ENCODE assay signal across 9 cellular contexts in the genomic region with DNA sequence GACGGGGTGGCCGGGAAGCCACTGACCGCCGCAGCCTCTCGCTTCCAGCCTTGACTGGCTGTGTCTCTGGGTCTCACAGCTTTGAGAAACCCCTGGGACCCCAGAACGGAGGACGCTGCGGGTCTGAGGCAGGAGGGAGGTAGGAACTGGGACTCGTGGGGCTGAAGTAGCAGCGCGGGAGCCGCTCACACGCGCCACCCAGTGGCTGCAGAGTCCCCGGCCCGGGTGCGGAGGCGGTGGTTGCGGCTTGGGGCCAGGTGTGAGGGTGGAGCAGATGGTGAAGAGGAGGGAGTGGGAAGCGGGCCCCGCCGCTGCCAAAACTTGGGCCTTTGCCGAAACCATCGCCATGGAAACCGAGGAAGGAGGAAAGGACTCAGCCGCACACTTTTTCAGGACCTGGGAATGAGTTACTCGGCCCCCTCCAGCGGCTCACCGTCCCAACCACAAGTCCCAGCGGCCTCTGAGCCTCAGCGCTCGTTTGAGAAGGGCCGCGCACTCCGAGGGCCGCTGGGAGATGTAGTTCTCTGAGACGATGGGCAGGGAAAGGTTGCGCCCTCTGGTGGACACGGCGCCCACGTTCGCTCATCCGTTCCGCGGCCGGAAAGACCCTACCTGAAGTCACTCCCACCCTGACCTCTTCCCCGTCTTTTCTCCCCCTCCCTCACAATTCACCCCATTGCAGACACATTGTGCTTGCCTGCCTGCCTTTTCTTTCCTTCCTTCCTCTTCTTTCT. TPM values are rescaled to one million over a fixed set of nuclear protein-coding genes. Genes with fewer than 3 reads are reported as not detected.
DNase-seq lines count a peak whose midpoint lies in the region; ATAC-seq, FAIRE-seq and TF ChIP-seq lines count a peak whose summit lies in the region.
"Had no signal": no experiment of that assay in that cellular context is flagged by ENCODE, and none has a peak within 500 bp of the region (broad histone marks: within the 10 kb centered on the region; RNA-seq: fewer than 3 reads in every experiment).

No MANE protein-coding gene starts in this region.

- in situ Hi-C loops in HepG2 (cut with HindIII; ENCODE audit: extremely low pct_ligation_motif_present, low pct_unique_long_range_greater_than_20kb) = no loop called here

- H3K9me3 ChIP-seq in HepG2 (ENCODE audit: low read length) = no peaks in the 10 kb centered on the region

- peaks cover 0 to 25% (median 14%) of the 10 kb centered on the region in 7 donors for H3K9me3 Mint-ChIP-seq in CD14-positive monocyte
- no peaks in the 10 kb centered on the region for H3K9me3 Mint-ChIP-seq in activated CD4-positive, alpha-beta T cell treated with anti-CD3 and anti-CD28 coated beads, Interleukin-2, amount 10 ng/mL, durations not matched to agents 7 days and 5 days
- no peaks in the 10 kb centered on the region for H3K9me3 Mint-ChIP-seq in dendritic cell treated with granulocyte-macrophage colony-stimulating factor and Interleukin-4, amounts not matched to agents 40 ng/mL and 50 ng/mL, for 4 days

- peak overlapping the region in 4 of 7 donors; percentile 56 to 74 (median 66) for H3K27ac Mint-ChIP-seq in CD14-positive monocyte
- H3K27ac Mint-ChIP-seq in activated CD4-positive, alpha-beta T cell treated with anti-CD3 and anti-CD28 coated beads, Interleukin-2, amount 10 ng/mL, durations not matched to agents 7 days and 5 days = peak overlapping the region; percentile 91
- peak overlapping the region; percentile 60 for H3K27ac Mint-ChIP-seq in dendritic cell treated with granulocyte-macrophage colony-stimulating factor and Interleukin-4, amounts not matched to agents 40 ng/mL and 50 ng/mL, for 4 days

- ATAC-seq in GM19397 (IDR thresholded peaks at IDR 0.05; ENCODE audit: unreplicated experiment) (peak; percentile 81), HG03558 (IDR thresholded peaks at IDR 0.05; ENCODE audit: extremely low read depth, unreplicated experiment) (peak; percentile 39), HepG2 (peak; percentile 86)

- intact Hi-C loops in CD14-positive monocyte (cut with micrococcal nuclease) = loop anchor here (1.0 to 5.0 kb wide), 2 partner anchors 51 kb away; no protein-coding TSS in a partner anchor
- intact Hi-C loops in dendritic cell treated with granulocyte-macrophage colony-stimulating factor and Interleukin-4, amounts not matched to agents 40 ng/mL and 50 ng/mL, for 4 days (cut with micrococcal nuclease) = loop anchor here (1.0 kb wide), 2 partner anchors 8 to 51 kb away; partner anchors contain the start of gene PIH1D1
- intact Hi-C loops in HepG2 (cut with micrococcal nuclease; ENCODE audit: unreplicated experiment) = loop anchor here (1.0 kb wide), 1 partner anchor 51 kb away; no protein-coding TSS in a partner anchor

- DNase-seq in CD14-positive monocyte (ENCODE audit: low spot score) = peak; percentile 87
- peak; percentile 92 for DNase-seq in NCI-H526 treated with DMSO at 0.1 percent for 48 hours (lab: John Stamatoyannopoulos, UW)
- DNase-seq in activated CD4-positive, alpha-beta T cell treated with anti-CD3 and anti-CD28 coated beads, Interleukin-2, amount 10 ng/mL, durations not matched to agents 7 days and 5 days = peak; percentile 94
- peak; percentile 88 for DNase-seq in HepG2 (ENCODE audit: low spot score)
- DNase-seq in stimulated activated CD4-positive, alpha-beta T cell treated with anti-CD3 and anti-CD28 coated beads, Interleukin-2, amount 100 ng/mL, for 4 hours (ENCODE audit: low read depth) = peak; percentile 90

- no peak; a peak in 1 of 4 replicates for TF ChIP-seq POLR2A in HepG2 (IDR thresholded peaks at IDR 0.05; ENCODE audit: insufficient read depth in 1 of 2, low read depth in 2 of 2, low read length in 2 of 2)

- H3K4me1 ChIP-seq in HepG2 (ENCODE audit: insufficient read depth, low read length) = peaks cover 27% of the 10 kb centered on the region

- peaks cover 0 to 16% of the 10 kb centered on the region in 2 experiments; a peak in 3 of 5 replicates for H3K36me3 ChIP-seq in HepG2 (replicated peaks in 1 of 2; ENCODE audit: control insufficient read depth in 1 of 2, insufficient read depth in 2 of 2, low read length in 2 of 2)

- H3K4me3 Mint-ChIP-seq in CD14-positive monocyte = peak overlapping the region; percentile 80 to 83
- H3K4me3 Mint-ChIP-seq in activated CD4-positive, alpha-beta T cell treated with anti-CD3 and anti-CD28 coated beads, Interleukin-2, amount 10 ng/mL, durations not matched to agents 7 days and 5 days = peak overlapping the region; percentile 79
- H3K4me3 Mint-ChIP-seq in dendritic cell treated with granulocyte-macrophage colony-stimulating factor and Interleukin-4, amounts not matched to agents 40 ng/mL and 50 ng/mL, for 4 days = peak overlapping the region; percentile 74

- under 1% methylated on average over 26 of the region's 47 CpGs for WGBS in HepG2 (ENCODE audit: low lambda C conversion rate)

- FAIRE-seq in HepG2 (lab: Jason Lieb, UNC) = peak; percentile 76
- FAIRE-seq: islet of Langerhans had no signal

- no peaks in the 10 kb centered on the region for H3K79me2 ChIP-seq in HepG2 (ENCODE audit: insufficient read depth, low read length)

- peak overlapping the region; percentile 76 for H3K9ac ChIP-seq in HepG2 (ENCODE audit: insufficient read depth, low read depth, low read length)

- TF ChIP-seq CTCF in CD14-positive monocyte (IDR thresholded peaks at IDR 0.05) (peak; percentile 85), HepG2 (CRISPR knock-in tag; IDR thresholded peaks at IDR 0.05) (peak; percentile 84)

- H3K27ac ChIP-seq in HepG2 (ENCODE audit: extremely low read length, insufficient read depth, low read length) = peak overlapping the region; percentile 72

- TF ChIP-seq RAD21 in HepG2 (CRISPR knock-in tag; IDR thresholded peaks at IDR 0.05) = peak; percentile 84

- H3K4me2 ChIP-seq in HepG2 (ENCODE audit: low read depth, low read length) = peak overlapping the region; percentile 90

- peaks cover 5% of the 10 kb centered on the region; the same call in 1 of the 2 replicates for H4K20me1 ChIP-seq in HepG2 (ENCODE audit: insufficient read depth, low read length)

- H3K27me3 Mint-ChIP-seq in CD14-positive monocyte (ENCODE audit: low read depth in 3 of 3) = peaks cover 37 to 44% (median 40%) of the 10 kb centered on the region in 3 donors
- peaks cover 39% of the 10 kb centered on the region for H3K27me3 Mint-ChIP-seq in activated CD4-positive, alpha-beta T cell treated with anti-CD3 and anti-CD28 coated beads, Interleukin-2, amount 10 ng/mL, durations not matched to agents 7 days and 5 days
- peaks cover 40% of the 10 kb centered on the region for H3K27me3 Mint-ChIP-seq in dendritic cell treated with granulocyte-macrophage colony-stimulating factor and Interleukin-4, amounts not matched to agents 40 ng/mL and 50 ng/mL, for 4 days

- POLR2A ChIA-PET in activated CD4-positive, alpha-beta T cell treated with anti-CD3 and anti-CD28 coated beads, Interleukin-2, amount 10 ng/mL, durations not matched to agents 7 days and 5 days (lab: Charles Lee) = interaction anchor here (0.6 to 1.0 kb wide), 2 partner anchors 10 to 100 kb away, joined by 3 to 6 read pairs; partner anchors contain the start of gene ALDH16A1
- POLR2A ChIA-PET in HepG2 (lab: Yijun Ruan, JAX) = interaction anchor here (0.6 to 2.1 kb wide), 5 partner anchors 8 to 142 kb away, joined by 3 to 21 read pairs (median 3); partner anchors contain the start of genes ALDH16A1 and PIH1D1

- H3K27me3 ChIP-seq in HepG2 (ENCODE audit: control insufficient read depth in 1 of 2, insufficient read depth in 2 of 2, low read length in 2 of 2) = peaks cover 7 to 38% of the 10 kb centered on the region in 2 experiments; a peak in 4 of 5 replicates

- H3K4me1 Mint-ChIP-seq in CD14-positive monocyte = peaks cover 50% of the 10 kb centered on the region
- peaks cover 57% of the 10 kb centered on the region for H3K4me1 Mint-ChIP-seq in activated CD4-positive, alpha-beta T cell treated with anti-CD3 and anti-CD28 coated beads, Interleukin-2, amount 10 ng/mL, durations not matched to agents 7 days and 5 days
- H3K4me1 Mint-ChIP-seq in dendritic cell treated with granulocyte-macrophage colony-stimulating factor and Interleukin-4, amounts not matched to agents 40 ng/mL and 50 ng/mL, for 4 days (ENCODE audit: low read depth) = peaks cover 68% of the 10 kb centered on the region

- BruUV-seq in HepG2 (replicated peaks; lab: Mats Ljungman, UMichigan) = no TSS peak

- peak overlapping the region; percentile 70 to 76 (median 74) for H3K4me3 ChIP-seq in HepG2 (replicated peaks in 1 of 3; ENCODE audit: insufficient read depth in 1 of 3, low read depth in 2 of 3, low read length in 3 of 3)

- CTCF ChIA-PET in activated CD4-positive, alpha-beta T cell treated with anti-CD3 and anti-CD28 coated beads, Interleukin-2, amount 10 ng/mL, durations not matched to agents 7 days and 5 days (lab: Charles Lee) = interaction anchor here (0.6 to 1.9 kb wide), 19 partner anchors 8 to 836 kb away, joined by 3 to 10 read pairs (median 4); partner anchors contain the start of genes GFY, PIH1D1 and RRAS
- CTCF ChIA-PET in HepG2 (lab: Yijun Ruan, JAX; ENCODE audit: low intra/inter-chr PET ratio, low total read pairs) = interaction anchor here (1.4 to 2.3 kb wide), 3 partner anchors 33 to 177 kb away, joined by 3 to 45 read pairs (median 5); no protein-coding TSS in a partner anchor

- TF ChIP-seq EP300 in HepG2 (IDR thresholded peaks at IDR 0.05; ENCODE audit: low read depth in 2 of 2, low read length in 2 of 2) (no peak), HepG2 (CRISPR knock-in tag; IDR thresholded peaks at IDR 0.05; ENCODE audit: borderline replicate concordance) (no peak)

- peaks cover 33 to 35% of the 10 kb centered on the region in 2 donors for H3K36me3 Mint-ChIP-seq in CD14-positive monocyte
- peaks cover 25% of the 10 kb centered on the region for H3K36me3 Mint-ChIP-seq in activated CD4-positive, alpha-beta T cell treated with anti-CD3 and anti-CD28 coated beads, Interleukin-2, amount 10 ng/mL, durations not matched to agents 7 days and 5 days (ENCODE audit: low read depth)
- peaks cover 30% of the 10 kb centered on the region for H3K36me3 Mint-ChIP-seq in dendritic cell treated with granulocyte-macrophage colony-stimulating factor and Interleukin-4, amounts not matched to agents 40 ng/mL and 50 ng/mL, for 4 days (ENCODE audit: low read depth)

- H2AFZ ChIP-seq in HepG2 (ENCODE audit: low read length) = no peak overlapping the region

RNA-seq across cellular contexts. Expression of gene SLC17A7, which starts 2.2 kb away (rescaled TPM):
- polyA plus RNA-seq in CD14-positive monocyte (under 1 TPM in 1 of 2 donors, not detected in 1; 0.09 TPM), HepG2 (2011; rRNA removed) (0.32 and 0.37 TPM in 2 replicates)
- total RNA-seq in activated CD4-positive, alpha-beta T cell treated with anti-CD3 and anti-CD28 coated beads, Interleukin-2, amount 10 ng/mL, durations not matched to agents 7 days and 5 days = under 1 TPM; 0.15 to 0.25 TPM
- total RNA-seq in HepG2 (2016; rRNA removed; fragmentation: Illumina TruSeq; extraction: Trizol) = not detected in 2 replicates
- not detected in 2 replicates for total RNA-seq in HepG2 (2016; cell fraction: cytosol; rRNA removed; fragmentation: Illumina TruSeq; extraction: Trizol; ENCODE audit: low read depth)
- total RNA-seq in HepG2 (2016; cell fraction: insoluble cytoplasmic fraction; rRNA removed; fragmentation: Illumina TruSeq; extraction: Trizol) = 0.06 TPM in 1 of 2 replicates, not detected in the other
- total RNA-seq in HepG2 (2016; cell fraction: membrane; rRNA removed; fragmentation: Illumina TruSeq; extraction: Trizol) = 0.06 TPM in 1 of 2 replicates, not detected in the other
- total RNA-seq in HepG2 (2016; cell fraction: nucleus; rRNA removed; fragmentation: Illumina TruSeq; extraction: Trizol) = not detected in 2 replicates
- 0.15 and 0.22 TPM in 2 replicates for polyA plus RNA-seq in HepG2 (2011; cell fraction: cytosol; rRNA removed)
- 1.9 and 2.4 TPM in 2 replicates for polyA plus RNA-seq in HepG2 (2011; cell fraction: nucleus; rRNA removed)
- polyA plus RNA-seq in HepG2 (2012) = 0.17 and 0.37 TPM in 2 replicates
- polyA plus RNA-seq in HepG2 (2016; cell fraction: cytosol; fragmentation: Illumina TruSeq; extraction: Trizol; ENCODE audit: low read depth) = 0.03 and 0.05 TPM in 2 replicates
- 0.09 and 0.10 TPM in 2 replicates for polyA plus RNA-seq in HepG2 (2016; cell fraction: insoluble cytoplasmic fraction; fragmentation: Illumina TruSeq; extraction: Trizol; ENCODE audit: low read depth)
- polyA plus RNA-seq in HepG2 (2016; cell fraction: membrane; fragmentation: Illumina TruSeq; extraction: Trizol; ENCODE audit: low read depth) = not detected in 2 replicates
- 0.40 and 0.49 TPM in 2 replicates for polyA plus RNA-seq in HepG2 (2016; cell fraction: nucleus; fragmentation: Illumina TruSeq; extraction: Trizol; ENCODE audit: insufficient read depth, low read depth)
- 0.19 and 0.34 TPM in 2 replicates for polyA minus RNA-seq in HepG2 (2011; rRNA and poly(A)+ RNA removed; ENCODE audit: low replicate concordance)
- 0.40 TPM in 1 of 2 replicates, not detected in the other for polyA minus RNA-seq in HepG2 (2011; cell fraction: cytosol; rRNA and poly(A)+ RNA removed)
- polyA minus RNA-seq in HepG2 (2011; cell fraction: nucleus; rRNA and poly(A)+ RNA removed) = 0.77 and 1.6 TPM in 2 replicates

RNA-seq across cellular contexts. Expression of gene PIH1D1, which starts 8.1 kb away (rescaled TPM):
- polyA plus RNA-seq in CD14-positive monocyte = 10 to 100 TPM; 62.3 to 83.9 TPM
- total RNA-seq in activated CD4-positive, alpha-beta T cell treated with anti-CD3 and anti-CD28 coated beads, Interleukin-2, amount 10 ng/mL, durations not matched to agents 7 days and 5 days = 100 to 1,000 TPM; 146 to 176 TPM
- total RNA-seq in HepG2 (2016; rRNA removed; fragmentation: Illumina TruSeq; extraction: Trizol) = 94.9 and 110 TPM in 2 replicates
- total RNA-seq in HepG2 (2016; cell fraction: cytosol; rRNA removed; fragmentation: Illumina TruSeq; extraction: Trizol; ENCODE audit: low read depth) = 60.4 and 74.8 TPM in 2 replicates
- total RNA-seq in HepG2 (2016; cell fraction: insoluble cytoplasmic fraction; rRNA removed; fragmentation: Illumina TruSeq; extraction: Trizol) = 105 and 114 TPM in 2 replicates
- total RNA-seq in HepG2 (2016; cell fraction: membrane; rRNA removed; fragmentation: Illumina TruSeq; extraction: Trizol) = 77.7 and 93.8 TPM in 2 replicates
- 75.2 and 89.0 TPM in 2 replicates for total RNA-seq in HepG2 (2016; cell fraction: nucleus; rRNA removed; fragmentation: Illumina TruSeq; extraction: Trizol)
- polyA plus RNA-seq in HepG2 (2011; rRNA removed) = 126 and 137 TPM in 2 replicates
- 117 and 150 TPM in 2 replicates for polyA plus RNA-seq in HepG2 (2011; cell fraction: cytosol; rRNA removed)
- 281 and 313 TPM in 2 replicates for polyA plus RNA-seq in HepG2 (2011; cell fraction: nucleus; rRNA removed)
- polyA plus RNA-seq in HepG2 (2012) = 108 and 121 TPM in 2 replicates
- polyA plus RNA-seq in HepG2 (2016; cell fraction: cytosol; fragmentation: Illumina TruSeq; extraction: Trizol; ENCODE audit: low read depth) = 33.5 and 45.1 TPM in 2 replicates
- polyA plus RNA-seq in HepG2 (2016; cell fraction: insoluble cytoplasmic fraction; fragmentation: Illumina TruSeq; extraction: Trizol; ENCODE audit: low read depth) = 86.6 and 90.0 TPM in 2 replicates
- 42.8 and 56.0 TPM in 2 replicates for polyA plus RNA-seq in HepG2 (2016; cell fraction: membrane; fragmentation: Illumina TruSeq; extraction: Trizol; ENCODE audit: low read depth)
- 175 and 195 TPM in 2 replicates for polyA plus RNA-seq in HepG2 (2016; cell fraction: nucleus; fragmentation: Illumina TruSeq; extraction: Trizol; ENCODE audit: insufficient read depth, low read depth)
- polyA minus RNA-seq in HepG2 (2011; rRNA and poly(A)+ RNA removed; ENCODE audit: low replicate concordance) = 83.0 and 106 TPM in 2 replicates
- 40.9 and 42.6 TPM in 2 replicates for polyA minus RNA-seq in HepG2 (2011; cell fraction: cytosol; rRNA and poly(A)+ RNA removed)
- polyA minus RNA-seq in HepG2 (2011; cell fraction: nucleus; rRNA and poly(A)+ RNA removed) = 50.9 and 63.0 TPM in 2 replicates

RNA-seq across cellular contexts. Expression of gene ALDH16A1, which starts 9.5 kb away (rescaled TPM):
- polyA plus RNA-seq in CD14-positive monocyte (10 to 100 TPM; 30.8 to 39.5 TPM), HepG2 (2011; rRNA removed) (8.4 and 9.2 TPM in 2 replicates)
- 10 to 100 TPM; 49.2 to 60.4 TPM for total RNA-seq in activated CD4-positive, alpha-beta T cell treated with anti-CD3 and anti-CD28 coated beads, Interleukin-2, amount 10 ng/mL, durations not matched to agents 7 days and 5 days
- total RNA-seq in HepG2 (2016; rRNA removed; fragmentation: Illumina TruSeq; extraction: Trizol) = 29.6 and 34.9 TPM in 2 replicates
- 2.5 and 3.4 TPM in 2 replicates for total RNA-seq in HepG2 (2016; cell fraction: cytosol; rRNA removed; fragmentation: Illumina TruSeq; extraction: Trizol; ENCODE audit: low read depth)
- 27.6 and 38.2 TPM in 2 replicates for total RNA-seq in HepG2 (2016; cell fraction: insoluble cytoplasmic fraction; rRNA removed; fragmentation: Illumina TruSeq; extraction: Trizol)
- total RNA-seq in HepG2 (2016; cell fraction: membrane; rRNA removed; fragmentation: Illumina TruSeq; extraction: Trizol) = 6.3 and 7.8 TPM in 2 replicates
- 15.0 and 23.1 TPM in 2 replicates for total RNA-seq in HepG2 (2016; cell fraction: nucleus; rRNA removed; fragmentation: Illumina TruSeq; extraction: Trizol)
- polyA plus RNA-seq in HepG2 (2011; cell fraction: cytosol; rRNA removed) = 6.8 and 16.2 TPM in 2 replicates
- 31.7 and 40.0 TPM in 2 replicates for polyA plus RNA-seq in HepG2 (2011; cell fraction: nucleus; rRNA removed)
- 7.6 and 9.2 TPM in 2 replicates for polyA plus RNA-seq in HepG2 (2012)
- 1.7 and 2.8 TPM in 2 replicates for polyA plus RNA-seq in HepG2 (2016; cell fraction: cytosol; fragmentation: Illumina TruSeq; extraction: Trizol; ENCODE audit: low read depth)
- 25.4 and 29.9 TPM in 2 replicates for polyA plus RNA-seq in HepG2 (2016; cell fraction: insoluble cytoplasmic fraction; fragmentation: Illumina TruSeq; extraction: Trizol; ENCODE audit: low read depth)
- 3.2 and 4.3 TPM in 2 replicates for polyA plus RNA-seq in HepG2 (2016; cell fraction: membrane; fragmentation: Illumina TruSeq; extraction: Trizol; ENCODE audit: low read depth)
- polyA plus RNA-seq in HepG2 (2016; cell fraction: nucleus; fragmentation: Illumina TruSeq; extraction: Trizol; ENCODE audit: insufficient read depth, low read depth) = 40.8 and 41.9 TPM in 2 replicates
- polyA minus RNA-seq in HepG2 (2011; rRNA and poly(A)+ RNA removed; ENCODE audit: low replicate concordance) = 16.3 and 53.3 TPM in 2 replicates
- 13.7 and 17.8 TPM in 2 replicates for polyA minus RNA-seq in HepG2 (2011; cell fraction: cytosol; rRNA and poly(A)+ RNA removed)
- 3.6 and 4.4 TPM in 2 replicates for polyA minus RNA-seq in HepG2 (2011; cell fraction: nucleus; rRNA and poly(A)+ RNA removed)

RNA-seq across cellular contexts. Expression of gene GFY, which starts 18.3 kb away (rescaled TPM):
- not detected for polyA plus RNA-seq in CD14-positive monocyte
- total RNA-seq in activated CD4-positive, alpha-beta T cell treated with anti-CD3 and anti-CD28 coated beads, Interleukin-2, amount 10 ng/mL, durations not matched to agents 7 days and 5 days = not detected
- total RNA-seq in HepG2 (2016; rRNA removed; fragmentation: Illumina TruSeq; extraction: Trizol) = not detected in 2 replicates
- not detected in 2 replicates for total RNA-seq in HepG2 (2016; cell fraction: cytosol; rRNA removed; fragmentation: Illumina TruSeq; extraction: Trizol; ENCODE audit: low read depth)
- total RNA-seq in HepG2 (2016; cell fraction: insoluble cytoplasmic fraction; rRNA removed; fragmentation: Illumina TruSeq; extraction: Trizol) = not detected in 2 replicates
- not detected in 2 replicates for total RNA-seq in HepG2 (2016; cell fraction: membrane; rRNA removed; fragmentation: Illumina TruSeq; extraction: Trizol)
- not detected in 2 replicates for total RNA-seq in HepG2 (2016; cell fraction: nucleus; rRNA removed; fragmentation: Illumina TruSeq; extraction: Trizol)
- polyA plus RNA-seq in HepG2 (2011; rRNA removed) = not detected in 2 replicates
- not detected in 2 replicates for polyA plus RNA-seq in HepG2 (2011; cell fraction: cytosol; rRNA removed)
- not detected in 2 replicates for polyA plus RNA-seq in HepG2 (2011; cell fraction: nucleus; rRNA removed)
- not detected in 2 replicates for polyA plus RNA-seq in HepG2 (2012)
- polyA plus RNA-seq in HepG2 (2016; cell fraction: cytosol; fragmentation: Illumina TruSeq; extraction: Trizol; ENCODE audit: low read depth) = not detected in 2 replicates
- not detected in 2 replicates for polyA plus RNA-seq in HepG2 (2016; cell fraction: insoluble cytoplasmic fraction; fragmentation: Illumina TruSeq; extraction: Trizol; ENCODE audit: low read depth)
- not detected in 2 replicates for polyA plus RNA-seq in HepG2 (2016; cell fraction: membrane; fragmentation: Illumina TruSeq; extraction: Trizol; ENCODE audit: low read depth)
- polyA plus RNA-seq in HepG2 (2016; cell fraction: nucleus; fragmentation: Illumina TruSeq; extraction: Trizol; ENCODE audit: insufficient read depth, low read depth) = not detected in 2 replicates
- not detected in 2 replicates for polyA minus RNA-seq in HepG2 (2011; rRNA and poly(A)+ RNA removed; ENCODE audit: low replicate concordance)
- not detected in 2 replicates for polyA minus RNA-seq in HepG2 (2011; cell fraction: cytosol; rRNA and poly(A)+ RNA removed)
- polyA minus RNA-seq in HepG2 (2011; cell fraction: nucleus; rRNA and poly(A)+ RNA removed) = not detected in 2 replicates

RNA-seq across cellular contexts. Expression of gene PTH2, which starts 20.3 kb away (rescaled TPM):
- polyA plus RNA-seq in CD14-positive monocyte (not detected), HepG2 (2011; rRNA removed) (not detected in 2 replicates)
- total RNA-seq in activated CD4-positive, alpha-beta T cell treated with anti-CD3 and anti-CD28 coated beads, Interleukin-2, amount 10 ng/mL, durations not matched to agents 7 days and 5 days = 1 to 10 TPM in 1 of 2 experiments, under 1 TPM in 1; 0.52 to 1.2 TPM
- total RNA-seq in HepG2 (2016; rRNA removed; fragmentation: Illumina TruSeq; extraction: Trizol) = not detected in 2 replicates
- total RNA-seq in HepG2 (2016; cell fraction: cytosol; rRNA removed; fragmentation: Illumina TruSeq; extraction: Trizol; ENCODE audit: low read depth) = not detected in 2 replicates
- total RNA-seq in HepG2 (2016; cell fraction: insoluble cytoplasmic fraction; rRNA removed; fragmentation: Illumina TruSeq; extraction: Trizol) = not detected in 2 replicates
- not detected in 2 replicates for total RNA-seq in HepG2 (2016; cell fraction: membrane; rRNA removed; fragmentation: Illumina TruSeq; extraction: Trizol)
- not detected in 2 replicates for total RNA-seq in HepG2 (2016; cell fraction: nucleus; rRNA removed; fragmentation: Illumina TruSeq; extraction: Trizol)
- polyA plus RNA-seq in HepG2 (2011; cell fraction: cytosol; rRNA removed) = not detected in 2 replicates
- polyA plus RNA-seq in HepG2 (2011; cell fraction: nucleus; rRNA removed) = not detected in 2 replicates
- not detected in 2 replicates for polyA plus RNA-seq in HepG2 (2012)
- polyA plus RNA-seq in HepG2 (2016; cell fraction: cytosol; fragmentation: Illumina TruSeq; extraction: Trizol; ENCODE audit: low read depth) = not detected in 2 replicates
- not detected in 2 replicates for polyA plus RNA-seq in HepG2 (2016; cell fraction: insoluble cytoplasmic fraction; fragmentation: Illumina TruSeq; extraction: Trizol; ENCODE audit: low read depth)
- not detected in 2 replicates for polyA plus RNA-seq in HepG2 (2016; cell fraction: membrane; fragmentation: Illumina TruSeq; extraction: Trizol; ENCODE audit: low read depth)
- polyA plus RNA-seq in HepG2 (2016; cell fraction: nucleus; fragmentation: Illumina TruSeq; extraction: Trizol; ENCODE audit: insufficient read depth, low read depth) = not detected in 2 replicates
- not detected in 2 replicates for polyA minus RNA-seq in HepG2 (2011; rRNA and poly(A)+ RNA removed; ENCODE audit: low replicate concordance)
- polyA minus RNA-seq in HepG2 (2011; cell fraction: cytosol; rRNA and poly(A)+ RNA removed) = not detected in 2 replicates
- polyA minus RNA-seq in HepG2 (2011; cell fraction: nucleus; rRNA and poly(A)+ RNA removed) = not detected in 2 replicates

Comparison
In these comparisons a context has a peak if more than half of its experiments do, and no peak if none do; other contexts are left out.
1. Peak in every context shown above with its lines: DNase-seq, ATAC-seq, H3K4me3 ChIP-seq and H3K27ac ChIP-seq.